1 cellular context compared by ENCODE assay signal in the genomic region with DNA sequence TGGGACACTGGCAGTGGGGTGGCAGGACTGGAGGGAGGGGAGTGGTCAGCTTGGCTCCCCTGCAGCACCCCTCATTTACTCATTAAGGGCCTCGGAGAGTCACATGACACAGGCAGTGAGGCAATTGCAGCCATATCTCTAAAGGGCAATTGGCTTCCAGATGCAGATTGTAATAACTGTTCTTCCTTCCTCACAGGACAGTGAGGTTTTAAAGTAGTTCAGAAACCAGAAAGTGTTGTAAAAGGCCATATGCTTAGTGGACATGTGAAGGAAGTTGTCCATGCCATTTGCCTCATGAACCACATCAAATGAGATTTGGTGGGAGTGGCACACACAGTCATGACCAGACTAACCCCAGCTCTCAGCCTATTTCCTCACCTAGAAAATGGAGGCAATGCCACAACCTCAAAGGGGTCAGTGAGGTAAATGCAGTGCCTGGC.
TF ChIP-seq lines count a peak whose summit lies in the region.

No MANE protein-coding gene starts in this region.

TF ChIP-seq in GM23338, 12 proteins besides CTCF, POLR2A, EP300 and RAD21 (continued from another document):
- TF ChIP-seq ZNF462 (CRISPR knock-in tag; IDR thresholded peaks at IDR 0.05) (no peak), REST (IDR thresholded peaks at IDR 0.05; ENCODE audit: unreplicated experiment) (no peak)
- TF ChIP-seq, protein P1, sequence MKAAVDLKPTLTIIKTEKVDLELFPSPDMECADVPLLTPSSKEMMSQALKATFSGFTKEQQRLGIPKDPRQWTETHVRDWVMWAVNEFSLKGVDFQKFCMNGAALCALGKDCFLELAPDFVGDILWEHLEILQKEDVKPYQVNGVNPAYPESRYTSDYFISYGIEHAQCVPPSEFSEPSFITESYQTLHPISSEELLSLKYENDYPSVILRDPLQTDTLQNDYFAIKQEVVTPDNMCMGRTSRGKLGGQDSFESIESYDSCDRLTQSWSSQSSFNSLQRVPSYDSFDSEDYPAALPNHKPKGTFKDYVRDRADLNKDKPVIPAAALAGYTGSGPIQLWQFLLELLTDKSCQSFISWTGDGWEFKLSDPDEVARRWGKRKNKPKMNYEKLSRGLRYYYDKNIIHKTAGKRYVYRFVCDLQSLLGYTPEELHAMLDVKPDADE (IDR thresholded peaks at IDR 0.05), result peak; percentile 76
